Comparison of ENCODE assay signal across 25 cellular contexts in the genomic region with DNA sequence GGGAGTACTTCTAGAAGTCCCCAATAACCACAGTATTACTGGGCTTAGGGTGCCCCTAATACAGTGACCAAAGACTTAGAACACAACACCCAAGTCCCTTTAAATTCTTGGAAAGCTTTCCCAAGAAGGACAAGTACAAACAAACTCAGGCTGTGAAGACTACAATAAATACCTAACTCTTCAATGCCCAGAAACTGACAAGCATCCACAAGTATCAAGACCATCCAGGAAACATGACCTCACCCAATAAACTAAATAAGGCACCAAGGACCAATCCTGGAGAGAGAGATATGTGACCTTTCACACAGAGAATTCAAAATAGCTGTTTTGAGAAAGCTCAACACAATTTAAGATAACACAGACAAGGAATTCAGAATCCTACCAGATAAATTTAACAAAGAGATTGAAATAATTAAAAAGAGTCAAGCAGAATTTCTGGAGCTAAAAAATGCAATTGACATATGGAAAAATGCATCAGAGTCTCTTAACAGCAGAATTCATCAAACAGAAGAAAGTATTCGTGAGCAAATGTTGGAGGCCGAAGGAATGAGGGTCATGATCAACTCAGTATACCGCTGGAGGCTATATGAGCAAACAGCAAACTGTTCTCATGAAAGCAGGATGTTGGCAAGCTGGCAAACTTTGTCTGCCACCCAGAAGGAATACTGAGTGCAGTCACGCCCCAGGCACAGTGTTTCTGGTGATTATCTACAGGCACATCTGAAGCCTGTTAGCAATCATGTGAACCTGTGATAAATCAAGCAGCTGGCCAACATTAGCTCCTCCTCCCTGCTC.
"Had no signal": no experiment of that assay in that cellular context is flagged by ENCODE, and none has a peak within 500 bp of the region (broad histone marks: within the 10 kb centered on the region; RNA-seq: fewer than 3 reads in every experiment).

No MANE protein-coding gene starts in this region.

- H3K27me3 ChIP-seq: gastrocnemius medialis, left lung, neural progenitor cell, stomach, suprapubic skin, tibial nerve had no signal

- H3K4me1 ChIP-seq: gastrocnemius medialis, left lung, neural progenitor cell, stomach, suprapubic skin, tibial nerve had no signal

- H3K36me3 ChIP-seq: gastrocnemius medialis, left lung, neural progenitor cell, stomach, suprapubic skin, tibial nerve had no signal

- H2AFZ ChIP-seq: neural progenitor cell had no signal

- H3K4me2 ChIP-seq: neural progenitor cell had no signal

- H3K27ac ChIP-seq: gastrocnemius medialis, left lung, neural progenitor cell, stomach, suprapubic skin, tibial nerve had no signal

- H3K4me3 ChIP-seq: gastrocnemius medialis, left lung, lung, neural progenitor cell, stomach, suprapubic skin, tibial nerve had no signal

- H3K9ac ChIP-seq: neural progenitor cell had no signal

- ATAC-seq: activated T-helper 17 cell treated with anti-CD3 and anti-CD28 coated beads, Interleukin-2, amount 50 U/mL, for 72 hours; gastrocnemius medialis; left lung; naive thymus-derived CD8-positive, alpha-beta T cell; sciatic nerve; stimulated activated memory B cell treated with anti-CD40 and anti-IgM and Interleukin-4, amounts not matched to agents 10 μg/mL and 1 μg/mL and 100 μg/mL, for 72 hours had no signal

- DNase-seq: activated CD4-positive, alpha-beta T cell treated with anti-CD3 and anti-CD28 coated beads, Interleukin-2, amount 50 U/mL, for 4 hours; activated CD8-positive, alpha-beta memory T cell treated with anti-CD3 and anti-CD28 coated beads for 24 hours; activated CD8-positive, alpha-beta memory T cell treated with anti-CD3 and anti-CD28 coated beads, Interleukin-2, amount 50 U/mL, for 4 hours; activated T-cell treated with anti-CD3 and anti-CD28 coated beads, Interleukin-2, amount 50 U/mL, for 24 hours; effector CD4-positive, alpha-beta T cell; gastrocnemius medialis; hippocampal formation; kidney glomerular epithelial cell; naive thymus-derived CD8-positive, alpha-beta T cell; posterior cingulate gyrus; small intestine; stimulated activated CD4-positive, alpha-beta T cell treated with anti-CD3 and anti-CD28 coated beads, Interleukin-15, amount 100 ng/mL, for 24 hours; stomach had no signal

- H3K9me3 ChIP-seq: gastrocnemius medialis, suprapubic skin had no signal

- FAIRE-seq: astrocyte, endometrium, small intestine, TTC549, urothelium cell line had no signal
